ENCODE assay signal across 11 cellular contexts in genomic region chr1:221525749-221526148, GRCh38.
"Had no signal": no experiment of that assay in that cellular context is flagged by ENCODE, and none has a peak within 500 bp of the region (broad histone marks: within the 10 kb centered on the region; RNA-seq: fewer than 3 reads in every experiment).

No MANE protein-coding gene starts in this region.

- ATAC-seq: GM23338, HCT116 had no signal

- H3K4me3 ChIP-seq: GM23248, GM23338, HAP-1 had no signal

- FAIRE-seq: H1, H54 had no signal

- H3K36me3 ChIP-seq: HAP-1 had no signal

- H3K27ac Mint-ChIP-seq: GM23338, H9, HFFc6 had no signal

- H3K4me1 Mint-ChIP-seq: GM23338 had no signal

- H3K4me2 ChIP-seq: GM23338 had no signal

- H3K27ac ChIP-seq: GM23248 had no signal

- H3K4me1 ChIP-seq: HAP-1 had no signal

- H3K9me3 ChIP-seq: HAP-1 had no signal

- H3K9me3 Mint-ChIP-seq: GM23338, H9, HFFc6 had no signal

- H3K4me3 Mint-ChIP-seq: GM23338, H9, HFFc6 had no signal

- DNase-seq: GM23248, GOT3, H7, H9, HCEC 1CT, HFFc6 had no signal

- H2AFZ ChIP-seq: GM23248, GM23338 had no signal

- H3K9ac ChIP-seq: GM23248 had no signal
